Comparison of ENCODE assay signal across 16 cellular contexts in the genomic region with DNA sequence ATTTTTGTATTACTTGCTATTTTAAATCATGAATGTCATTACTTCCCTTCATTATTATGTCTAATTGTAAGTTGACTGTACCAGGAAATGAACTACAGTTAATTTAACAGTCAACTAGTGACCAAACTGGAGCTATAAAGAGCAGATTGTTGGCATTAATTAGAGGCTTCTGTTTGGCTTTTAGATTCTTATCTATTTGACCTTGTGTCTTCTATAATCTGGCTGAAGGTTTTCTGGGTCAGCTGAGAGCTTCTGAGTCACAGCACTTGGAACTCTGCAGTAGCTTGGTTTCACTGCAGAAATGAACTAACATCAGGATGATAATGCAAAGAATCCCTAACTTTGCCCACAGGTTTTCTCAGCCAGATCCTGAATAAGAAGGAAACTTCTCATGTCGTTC.
DNase-seq lines count a peak whose midpoint lies in the region; ATAC-seq and TF ChIP-seq lines count a peak whose summit lies in the region.
"Had no signal": no experiment of that assay in that cellular context is flagged by ENCODE, and none has a peak within 500 bp of the region (broad histone marks: within the 10 kb centered on the region; RNA-seq: fewer than 3 reads in every experiment).

No MANE protein-coding gene starts in this region.

- no peak overlapping the region for H3K4ac ChIP-seq in IMR-90 (ENCODE audit: low read depth, low read length)

- BruUV-seq in IMR-90 (replicated peaks; lab: Mats Ljungman, UMichigan) = no TSS peak

- no peak overlapping the region for H2BK20ac ChIP-seq in IMR-90 (ENCODE audit: low read depth, low read length)

- TF ChIP-seq RAD21 in IMR-90 (IDR thresholded peaks at IDR 0.05; ENCODE audit: low read length) = no peak

- H3K4me1 ChIP-seq in IMR-90 (ENCODE audit: control insufficient read depth, insufficient read depth, low read length) (no peaks in the 10 kb centered on the region), uterus (no peaks in the 10 kb centered on the region)

- H4K20me1 ChIP-seq in IMR-90 (ENCODE audit: insufficient read depth, low read length) = no peaks in the 10 kb centered on the region

- no peak overlapping the region for H3K4me2 ChIP-seq in IMR-90 (ENCODE audit: low read depth, low read length)

- no peak overlapping the region for H4K5ac ChIP-seq in IMR-90 (ENCODE audit: low read depth, low read length)

- no peaks in the 10 kb centered on the region for H3K9me3 ChIP-seq in IMR-90 (ENCODE audit: control insufficient read depth, insufficient read depth, low read length)
- no peaks in the 10 kb centered on the region for H3K9me3 ChIP-seq in uterus
- H3K9me3 ChIP-seq: pancreas had no signal

- no peak overlapping the region for H3K56ac ChIP-seq in IMR-90 (ENCODE audit: extremely low read depth, insufficient read depth, low read length)

- TF ChIP-seq POLR2A in IMR-90 (IDR thresholded peaks at IDR 0.05; ENCODE audit: low read depth, low read length) (no peak), uterus (IDR thresholded peaks at IDR 0.05) (no peak)

- TF ChIP-seq CTCF in IMR-90 (conservative IDR thresholded peaks at IDR 0.05; ENCODE audit: low read depth, low read length) (no peak), uterus (IDR thresholded peaks at IDR 0.05) (no peak)

- H3K27me3 ChIP-seq in IMR-90 (ENCODE audit: control insufficient read depth, insufficient read depth, low read length) = peaks cover 7% of the 10 kb centered on the region
- H3K27me3 ChIP-seq in uterus = no peaks in the 10 kb centered on the region
- H3K27me3 ChIP-seq: pancreas had no signal

- ATAC-seq in IMR-90 (ENCODE audit: low read depth) = no peak
- ATAC-seq: activated CD4-positive, CD25-positive, alpha-beta regulatory T cell treated with anti-CD3 and anti-CD28 coated beads, Interleukin-2, amount 50 U/mL, for 24 hours had no signal

- H3K27ac ChIP-seq in IMR-90 (ENCODE audit: insufficient read depth, low read length) = no peak overlapping the region
- no peak overlapping the region for H3K27ac ChIP-seq in uterus
- H3K27ac ChIP-seq: pancreas had no signal

- WGBS in IMR-90 (ENCODE audit: extremely low coverage in 2 of 2, insufficient read length in 1 of 2), 2 experiments = no CpG with 5 or more reads among the region's 1 CpG

- H2BK5ac ChIP-seq in IMR-90 (ENCODE audit: low read depth, low read length, poor library complexity, severe bottlenecking) = no peak overlapping the region

- no peak overlapping the region for H2AFZ ChIP-seq in IMR-90 (replicated peaks; ENCODE audit: low read length, poor library complexity)

- H3K4me3 ChIP-seq in IMR-90 (ENCODE audit: insufficient read depth, low read depth, low read length) = no peak overlapping the region
- H3K4me3 ChIP-seq in uterus = no peak overlapping the region
- H3K4me3 ChIP-seq: pancreas had no signal

- H2BK15ac ChIP-seq in IMR-90 (ENCODE audit: low read depth, low read length) = no peak overlapping the region

- no peak overlapping the region for H3K23ac ChIP-seq in IMR-90 (ENCODE audit: low read depth, low read length)

- no peak overlapping the region for H2BK120ac ChIP-seq in IMR-90 (ENCODE audit: low read depth, low read length)

- in situ Hi-C loops in IMR-90 (cut with MboI; ENCODE audit: low sequenced_read_pairs) = no loop called here

- H3K9me1 ChIP-seq in IMR-90 (ENCODE audit: insufficient read depth, low read length) = no peaks in the 10 kb centered on the region

- no peak overlapping the region for H3K9ac ChIP-seq in IMR-90 (ENCODE audit: low read depth, low read length)

- no peak overlapping the region for H3K18ac ChIP-seq in IMR-90 (ENCODE audit: low read depth, low read length)

- H4K91ac ChIP-seq in IMR-90 (ENCODE audit: insufficient read depth, low read depth, low read length) = no peak overlapping the region

- CTCF ChIA-PET in IMR-90 (lab: Yijun Ruan, JAX) = no interaction called here

- H3K36me3 ChIP-seq in IMR-90 (ENCODE audit: control insufficient read depth, insufficient read depth, low read length) = no peaks in the 10 kb centered on the region
- H3K36me3 ChIP-seq in uterus = no peaks in the 10 kb centered on the region
- H3K36me3 ChIP-seq: pancreas had no signal

- DNase-seq in COLO829 (ENCODE audit: low spot score) (peak; percentile 77), IMR-90 (peak; percentile 10), amniotic epithelial cell (ENCODE audit: low read depth) (peak; percentile 86), kidney tubule cell (ENCODE audit: low spot score) (peak; percentile 23), GOT3 (lab: John Stamatoyannopoulos, UW) (no peak), SKM-1 (lab: John Stamatoyannopoulos, UW; ENCODE audit: unreplicated experiment) (no peak), GF-D8 (lab: John Stamatoyannopoulos, UW) (no peak), uterus (no peak)
- DNase-seq: activated naive CD4-positive, alpha-beta T cell treated with Interleukin-2 at 50 U/mL for 16 hours; central memory CD4-positive, alpha-beta T cell; DND-41; NCI-H1417 treated with DMSO at 0.1 percent for 48 hours; NCI-H510A; pancreas; stimulated activated CD4-positive, alpha-beta T cell treated with anti-CD3 and anti-CD28 coated beads, Interleukin-12 subunit alpha, Interleukin-12 subunit beta, amount 100 ng/mL, for 4 hours had no signal

- intact Hi-C loops in IMR-90 (cut with micrococcal nuclease) = no loop called here
- intact Hi-C loops in uterus (cut with DNase I; ENCODE audit: low total_unique reads) = no loop called here

- POLR2A ChIA-PET in IMR-90 (lab: Charles Lee; ENCODE audit: unreplicated experiment) = no interaction called here

- H3K79me1 ChIP-seq in IMR-90 (ENCODE audit: low read depth in 1 of 2, low read length in 2 of 2) = no peaks in the 10 kb centered on the region

- H2AK5ac ChIP-seq in IMR-90 (ENCODE audit: low read depth, low read length) = no peak overlapping the region

- no peak overlapping the region for H4K8ac ChIP-seq in IMR-90 (ENCODE audit: low read depth in 2 of 2, low read length in 2 of 2)

- no peak overlapping the region for H2AK9ac ChIP-seq in IMR-90 (replicated peaks; ENCODE audit: low read depth, low read length, poor library complexity)

- H3K14ac ChIP-seq in IMR-90 (replicated peaks; ENCODE audit: low read depth, low read length) = no peak overlapping the region

- dilution Hi-C loops in IMR-90 (cut with HindIII; ENCODE audit: low sequenced_read_pairs, unreplicated experiment) = no loop called here

TF ChIP-seq in IMR-90, 13 proteins besides CTCF, POLR2A, EP300 and RAD21:
- TF ChIP-seq CEBPB (IDR thresholded peaks at IDR 0.05; ENCODE audit: low read depth, low read length) (no peak), MAFK (IDR thresholded peaks at IDR 0.05; ENCODE audit: low read depth, low read length) (no peak), RFX5 (IDR thresholded peaks at IDR 0.05; ENCODE audit: low read depth, low read length) (no peak), MAZ (IDR thresholded peaks at IDR 0.05; ENCODE audit: borderline replicate concordance, low read depth, low read length) (no peak), MXI1 (IDR thresholded peaks at IDR 0.05; ENCODE audit: borderline replicate concordance, low read depth, low read length) (no peak), SMC3 (IDR thresholded peaks at IDR 0.05; ENCODE audit: low read depth, low read length) (no peak), NFE2L2 (IDR thresholded peaks at IDR 0.05; ENCODE audit: low read depth, low read length) (no peak), FOS (IDR thresholded peaks at IDR 0.05; ENCODE audit: low read depth, low read length) (no peak), RCOR1 (IDR thresholded peaks at IDR 0.05; ENCODE audit: insufficient replicate concordance, low read length) (no peak), BHLHE40 (IDR thresholded peaks at IDR 0.05; ENCODE audit: low read depth, low read length) (no peak), CHD1 (IDR thresholded peaks at IDR 0.05; ENCODE audit: low read depth, low read length) (no peak)
- TF ChIP-seq, protein P1, sequence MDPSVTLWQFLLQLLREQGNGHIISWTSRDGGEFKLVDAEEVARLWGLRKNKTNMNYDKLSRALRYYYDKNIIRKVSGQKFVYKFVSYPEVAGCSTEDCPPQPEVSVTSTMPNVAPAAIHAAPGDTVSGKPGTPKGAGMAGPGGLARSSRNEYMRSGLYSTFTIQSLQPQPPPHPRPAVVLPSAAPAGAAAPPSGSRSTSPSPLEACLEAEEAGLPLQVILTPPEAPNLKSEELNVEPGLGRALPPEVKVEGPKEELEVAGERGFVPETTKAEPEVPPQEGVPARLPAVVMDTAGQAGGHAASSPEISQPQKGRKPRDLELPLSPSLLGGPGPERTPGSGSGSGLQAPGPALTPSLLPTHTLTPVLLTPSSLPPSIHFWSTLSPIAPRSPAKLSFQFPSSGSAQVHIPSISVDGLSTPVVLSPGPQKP (IDR thresholded peaks at IDR 0.05; ENCODE audit: borderline replicate concordance, low read depth, low read length) = no peak
- TF ChIP-seq, protein P2, sequence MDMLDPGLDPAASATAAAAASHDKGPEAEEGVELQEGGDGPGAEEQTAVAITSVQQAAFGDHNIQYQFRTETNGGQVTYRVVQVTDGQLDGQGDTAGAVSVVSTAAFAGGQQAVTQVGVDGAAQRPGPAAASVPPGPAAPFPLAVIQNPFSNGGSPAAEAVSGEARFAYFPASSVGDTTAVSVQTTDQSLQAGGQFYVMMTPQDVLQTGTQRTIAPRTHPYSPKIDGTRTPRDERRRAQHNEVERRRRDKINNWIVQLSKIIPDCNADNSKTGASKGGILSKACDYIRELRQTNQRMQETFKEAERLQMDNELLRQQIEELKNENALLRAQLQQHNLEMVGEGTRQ (IDR thresholded peaks at IDR 0.05; ENCODE audit: low read depth, low read length) = no peak

Comparison
In these comparisons a context has a peak if more than half of its experiments do, and no peak if none do; other contexts are left out.
1. DNase-seq: peak in COLO829 (single experiment), IMR-90 (single experiment), amniotic epithelial cell (single experiment) and kidney tubule cell (single experiment); none in GOT3 (single experiment), SKM-1 (single experiment), GF-D8 (single experiment) and uterus (0 of 2).